Comparison of ENCODE assay signal across 37 cellular contexts in the genomic region with DNA sequence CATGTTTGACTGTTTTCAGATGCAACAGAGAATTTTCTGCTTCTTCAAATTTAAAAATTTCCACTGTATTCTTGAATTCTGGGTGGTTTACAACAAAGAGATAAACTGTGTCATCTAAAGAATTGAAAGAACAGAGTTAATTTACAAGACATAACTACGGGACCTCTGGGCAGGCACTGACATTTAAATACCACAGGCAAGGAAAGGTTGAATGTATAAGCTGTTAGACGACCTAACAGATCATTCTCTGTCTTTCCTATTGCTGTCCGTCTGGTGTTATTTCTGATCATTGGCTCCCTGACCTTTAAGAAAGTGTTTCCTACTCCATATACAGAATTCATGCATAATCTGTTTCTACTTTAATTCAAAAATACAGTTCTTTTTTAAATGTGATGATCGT. TPM values are rescaled to one million over a fixed set of nuclear protein-coding genes. Genes with fewer than 3 reads are reported as not detected.
"Had no signal": no experiment of that assay in that cellular context is flagged by ENCODE, and none has a peak within 500 bp of the region (broad histone marks: within the 10 kb centered on the region; RNA-seq: fewer than 3 reads in every experiment).

No MANE protein-coding gene starts in this region.

- H3K9ac ChIP-seq: SK-N-SH had no signal

- H3K4me3 ChIP-seq: adrenal gland, body of pancreas, breast epithelium, SJCRH30 had no signal

- H3K27me3 Mint-ChIP-seq: activated CD4-positive, alpha-beta memory T cell treated with anti-CD3 and anti-CD28 coated beads, Interleukin-2, amount 10 ng/mL, durations not matched to agents 7 days and 5 days; activated CD8-positive, alpha-beta memory T cell treated with anti-CD3 and anti-CD28 coated beads, Interleukin-2, amount 10 ng/mL, durations not matched to agents 7 days and 5 days had no signal

- H3K4me1 Mint-ChIP-seq: activated CD4-positive, alpha-beta memory T cell treated with anti-CD3 and anti-CD28 coated beads, Interleukin-2, amount 10 ng/mL, durations not matched to agents 7 days and 5 days; activated naive CD8-positive, alpha-beta T cell treated with anti-CD3 and anti-CD28 coated beads, Interleukin-2, amount 10 ng/mL, durations not matched to agents 7 days and 5 days had no signal

- H3K27ac Mint-ChIP-seq: activated CD4-positive, alpha-beta memory T cell treated with anti-CD3 and anti-CD28 coated beads, Interleukin-2, amount 10 ng/mL, durations not matched to agents 7 days and 5 days; activated CD8-positive, alpha-beta memory T cell treated with anti-CD3 and anti-CD28 coated beads, Interleukin-2, amount 10 ng/mL, durations not matched to agents 7 days and 5 days; activated naive CD8-positive, alpha-beta T cell treated with anti-CD3 and anti-CD28 coated beads, Interleukin-2, amount 10 ng/mL, durations not matched to agents 7 days and 5 days had no signal

- H3K4me1 ChIP-seq: adrenal gland, body of pancreas, breast epithelium, SJCRH30 had no signal

- FAIRE-seq: astrocyte had no signal

- H3K36me3 ChIP-seq: breast epithelium, WERI-Rb-1 had no signal

- H3K4me2 ChIP-seq: SK-N-SH had no signal

- H3K27me3 ChIP-seq: adrenal gland, body of pancreas, breast epithelium, SJCRH30 had no signal

- DNase-seq: activated CD4-positive, alpha-beta memory T cell treated with anti-CD3 and anti-CD28 coated beads, Interleukin-2, amount 10 ng/mL, durations not matched to agents 7 days and 5 days; activated CD4-positive, alpha-beta T cell treated with anti-CD3 and anti-CD28 coated beads for 1 hour; activated CD4-positive, alpha-beta T cell treated with anti-CD3 and anti-CD28 coated beads for 48 hours; activated CD4-positive, CD25-positive, alpha-beta regulatory T cell; activated CD8-positive, alpha-beta memory T cell treated with anti-CD3 and anti-CD28 coated beads for 24 hours; activated CD8-positive, alpha-beta memory T cell treated with anti-CD3 and anti-CD28 coated beads, Interleukin-2, amount 10 ng/mL, durations not matched to agents 7 days and 5 days; activated CD8-positive, alpha-beta memory T cell treated with anti-CD3 and anti-CD28 coated beads, Interleukin-2, amount 50 U/mL, for 48 hours; activated effector memory CD4-positive, alpha-beta T cell treated with anti-CD3 and anti-CD28 coated beads, Interleukin-2, amount 50 U/mL, for 16 hours; activated naive CD4-positive, alpha-beta T cell; activated naive CD4-positive, alpha-beta T cell treated with anti-CD3 and anti-CD28 coated beads, Interleukin-2, amount 50 U/mL, for 16 hours; activated naive CD8-positive, alpha-beta T cell treated with anti-CD3 and anti-CD28 coated beads, Interleukin-2, amount 10 ng/mL, durations not matched to agents 7 days and 5 days; activated T-cell treated with anti-CD3 and anti-CD28 coated beads, Interleukin-2, amount 50 U/mL, for 48 hours; adrenal gland; body of pancreas; KG1; MM.1S; MV-4-11; NCI-H1092; NCI-H1436 treated with DMSO at 0.1 percent for 48 hours; NCI-H1694 treated with DMSO at 0.1 percent for 48 hours; NCI-H2029; NCI-H2107; NCI-H2171; NCI-H510A; NCI-H526; NCI-H748 treated with DMSO at 0.1 percent for 48 hours; NK-92 treated with Interleukin-12 subunit alpha and Interleukin-12 subunit beta, amount 100 ng/mL, for 24 hours; SHP77; SJCRH30; SK-N-SH; T1000; WERI-Rb-1 had no signal

- H3K4me3 Mint-ChIP-seq: activated CD4-positive, alpha-beta memory T cell treated with anti-CD3 and anti-CD28 coated beads, Interleukin-2, amount 10 ng/mL, durations not matched to agents 7 days and 5 days; activated CD8-positive, alpha-beta memory T cell treated with anti-CD3 and anti-CD28 coated beads, Interleukin-2, amount 10 ng/mL, durations not matched to agents 7 days and 5 days; activated naive CD8-positive, alpha-beta T cell treated with anti-CD3 and anti-CD28 coated beads, Interleukin-2, amount 10 ng/mL, durations not matched to agents 7 days and 5 days had no signal

- H3K27ac ChIP-seq: adrenal gland, body of pancreas, breast epithelium, SJCRH30, WERI-Rb-1 had no signal

- ATAC-seq: body of pancreas had no signal

- H3K9me3 ChIP-seq: adrenal gland, body of pancreas, breast epithelium, SJCRH30, SK-N-SH had no signal

- H3K9me3 Mint-ChIP-seq: activated CD4-positive, alpha-beta memory T cell treated with anti-CD3 and anti-CD28 coated beads, Interleukin-2, amount 10 ng/mL, durations not matched to agents 7 days and 5 days; activated naive CD8-positive, alpha-beta T cell treated with anti-CD3 and anti-CD28 coated beads, Interleukin-2, amount 10 ng/mL, durations not matched to agents 7 days and 5 days had no signal

RNA-seq across cellular contexts. Expression of a gene that starts 15.5 kb away (rescaled TPM):
- total RNA-seq: activated CD4-positive, alpha-beta memory T cell treated with anti-CD3 and anti-CD28 coated beads, Interleukin-2, amount 10 ng/mL, durations not matched to agents 7 days and 5 days; activated naive CD8-positive, alpha-beta T cell treated with anti-CD3 and anti-CD28 coated beads, Interleukin-2, amount 10 ng/mL, durations not matched to agents 7 days and 5 days; astrocyte; OCI-LY7; RPMI7951; SJCRH30; T-helper 1 cell treated with Interleukin-12 subunit alpha and Interleukin-12 subunit beta and Interleukin-4 antibody, amounts not matched to agents 30 ng/mL and 1 ng/mL, for 36 hours had no signal
- polyA plus RNA-seq: SK-N-SH had no signal

RNA-seq across cellular contexts. Expression of a gene that starts 23.2 kb away (rescaled TPM):
- total RNA-seq: OCI-LY7 had no signal
